Comparison of ENCODE assay signal across 10 cellular contexts in genomic region chr6:26173836-26174144, GRCh38.
DNase-seq lines count a peak whose midpoint lies in the region; ATAC-seq and TF ChIP-seq lines count a peak whose summit lies in the region.
"Had no signal": no experiment of that assay in that cellular context is flagged by ENCODE, and none has a peak within 500 bp of the region (broad histone marks: within the 10 kb centered on the region; RNA-seq: fewer than 3 reads in every experiment).

No MANE protein-coding gene starts in this region.

- H3K27me3 ChIP-seq in colonic mucosa (no peaks in the 10 kb centered on the region), spleen (replicated peaks in 1 of 7) (no peaks in the 10 kb centered on the region)
- H3K27me3 ChIP-seq: MG63 had no signal

- H3K9me2 ChIP-seq in OCI-LY7 (ENCODE audit: insufficient read depth, low read length), result no peaks in the 10 kb centered on the region

- CTCF ChIA-PET in OCI-LY7 (lab: Charles Lee; ENCODE audit: unreplicated experiment), result interaction anchor here (1.5 kb wide), 1 partner anchor 10 kb away, joined by 4 read pairs; a partner anchor contains a TSS

- BruUV-seq in OCI-LY7 (replicated peaks; lab: Mats Ljungman, UMichigan), result no TSS peak

- intact Hi-C loops in activated CD4-positive, alpha-beta T cell treated with anti-CD3 and anti-CD28 coated beads, Interleukin-2, amount 10 ng/mL, durations not matched to agents 24 days and 14 days (cut with micrococcal nuclease), result loop anchor here (5.0 kb wide), 1 partner anchor 139 kb away; no protein-coding TSS in a partner anchor
- intact Hi-C loops in OCI-LY7 (cut with micrococcal nuclease; ENCODE audit: unreplicated experiment), result no loop called here
- intact Hi-C loops in colonic mucosa (cut with DNase I), result no loop called here
- intact Hi-C loops in spleen (cut with DNase I; ENCODE audit: low total_unique reads), result no loop called here

- H3K9ac ChIP-seq in colonic mucosa (ENCODE audit: low read depth in 2 of 2, low read length in 2 of 2), result no peak overlapping the region
- H3K9ac ChIP-seq: parathyroid adenoma had no signal

- no peaks in the 10 kb centered on the region for H3K27me3 Mint-ChIP-seq in activated CD4-positive, alpha-beta T cell treated with anti-CD3 and anti-CD28 coated beads, Interleukin-2, amount 10 ng/mL, durations not matched to agents 24 days and 14 days

- 89 to 96% (median 91%) methylated on average over 4 of the region's 4 CpGs for WGBS in spleen, 5 donors

- no peak for ATAC-seq in HG02970 (IDR thresholded peaks at IDR 0.05; ENCODE audit: low FRiP score, unreplicated experiment)

- H3K27ac ChIP-seq in OCI-LY7 (ENCODE audit: low read depth, low read length, poor library complexity, severe bottlenecking) (peak overlapping the region; percentile 94), colonic mucosa (no peak overlapping the region), spleen (peak overlapping the region; percentile 86 to 100 (median 99))
- H3K27ac ChIP-seq: parathyroid adenoma had no signal

- POLR2A ChIA-PET in OCI-LY7 (lab: Charles Lee), result interaction anchor here (0.6 to 3.1 kb wide), 14 partner anchors 10 to 390 kb away, joined by 3 to 57 read pairs (median 15); a partner anchor contains a TSS

- H3K4me3 ChIP-seq in OCI-LY7 (ENCODE audit: low read depth, low read length, poor library complexity, severe bottlenecking) (peak overlapping the region; percentile 74), colonic mucosa (no peak overlapping the region), spleen (peak overlapping the region in 2 of 8 donors; percentile 54 to 73)

- H3K27ac Mint-ChIP-seq in activated CD4-positive, alpha-beta T cell treated with anti-CD3 and anti-CD28 coated beads, Interleukin-2, amount 10 ng/mL, durations not matched to agents 24 days and 14 days, result peak overlapping the region; percentile 84

- peak overlapping the region; percentile 93 for H3K4me2 ChIP-seq in OCI-LY7 (ENCODE audit: low read length)

- TF ChIP-seq CTCF in OCI-LY7 (conservative IDR thresholded peaks at IDR 0.05; ENCODE audit: low read length) (no peak), colonic mucosa (IDR thresholded peaks at IDR 0.05) (no peak), spleen (IDR thresholded peaks at IDR 0.05 in 8 of 11, conservative IDR thresholded peaks at IDR 0.05 in 3 of 11) (no peak)

- H3K36me3 Mint-ChIP-seq in activated CD4-positive, alpha-beta T cell treated with anti-CD3 and anti-CD28 coated beads, Interleukin-2, amount 10 ng/mL, durations not matched to agents 24 days and 14 days (ENCODE audit: low read depth), result peaks cover 2% of the 10 kb centered on the region

- H3K36me3 ChIP-seq in OCI-LY7 (ENCODE audit: insufficient read depth, low read length), result no peaks in the 10 kb centered on the region
- H3K36me3 ChIP-seq in colonic mucosa, result no peaks in the 10 kb centered on the region
- H3K36me3 ChIP-seq in spleen, result no peaks in the 10 kb centered on the region
- H3K36me3 ChIP-seq: MG63 had no signal

- H2AFZ ChIP-seq in OCI-LY7 (ENCODE audit: low read length), result no peak overlapping the region
- H2AFZ ChIP-seq: parathyroid adenoma had no signal

- peak overlapping the region; percentile 84 for H3K4me3 Mint-ChIP-seq in activated CD4-positive, alpha-beta T cell treated with anti-CD3 and anti-CD28 coated beads, Interleukin-2, amount 10 ng/mL, durations not matched to agents 24 days and 14 days

- no peaks in the 10 kb centered on the region for H4K20me1 ChIP-seq in OCI-LY7 (ENCODE audit: insufficient read depth, low read length)

- DNase-seq in activated CD4-positive, alpha-beta T cell treated with anti-CD3 and anti-CD28 coated beads, Interleukin-2, amount 10 ng/mL, durations not matched to agents 24 days and 14 days, result peak; percentile 60
- no peak for DNase-seq in activated CD4-positive, alpha-beta T cell treated with anti-CD3 and anti-CD28 coated beads, Interleukin-2, amount 50 U/mL, for 4 hours
- DNase-seq in OCI-LY7 (ENCODE audit: low spot score) (peak; percentile 38), colonic mucosa (peak; percentile 21), spleen (no peak), NCI-H774 (lab: John Stamatoyannopoulos, UW) (no peak)
- DNase-seq in stimulated activated CD8-positive, alpha-beta memory T cell treated with anti-CD3 and anti-CD28 coated beads, Interleukin-4, amount 100 ng/mL, for 48 hours, result no peak

- peaks cover 50% of the 10 kb centered on the region for H3K4me1 Mint-ChIP-seq in activated CD4-positive, alpha-beta T cell treated with anti-CD3 and anti-CD28 coated beads, Interleukin-2, amount 10 ng/mL, durations not matched to agents 24 days and 14 days

- H3K9me3 ChIP-seq in OCI-LY7 (ENCODE audit: low read length), result no peaks in the 10 kb centered on the region
- no peaks in the 10 kb centered on the region for H3K9me3 ChIP-seq in colonic mucosa
- no peaks in the 10 kb centered on the region for H3K9me3 ChIP-seq in spleen
- H3K9me3 ChIP-seq: MG63 had no signal

- H3K9me3 Mint-ChIP-seq in activated CD4-positive, alpha-beta T cell treated with anti-CD3 and anti-CD28 coated beads, Interleukin-2, amount 10 ng/mL, durations not matched to agents 24 days and 14 days, result no peaks in the 10 kb centered on the region

- no peak for TF ChIP-seq POLR2A in spleen (IDR thresholded peaks at IDR 0.05)

- peaks cover 53% of the 10 kb centered on the region; the same call in 1 of the 2 replicates for H3K79me2 ChIP-seq in OCI-LY7 (ENCODE audit: insufficient read depth, low read depth, low read length)
- H3K79me2 ChIP-seq: parathyroid adenoma had no signal

- H3K4me1 ChIP-seq in OCI-LY7 (ENCODE audit: insufficient read depth, low read length, poor library complexity, severe bottlenecking) (peaks cover 47% of the 10 kb centered on the region), colonic mucosa (peaks cover 7% of the 10 kb centered on the region), spleen (peaks cover 26 to 60% (median 40%) of the 10 kb centered on the region in 6 donors)
- H3K4me1 ChIP-seq: parathyroid adenoma had no signal

Comparison
In these comparisons a context has a peak if more than half of its experiments do, and no peak if none do; other contexts are left out.
1. DNase-seq: peak in activated CD4-positive, alpha-beta T cell treated with anti-CD3 and anti-CD28 coated beads, Interleukin-2, amount 10 ng/mL, durations not matched to agents 24 days and 14 days (single experiment), OCI-LY7 (single experiment) and colonic mucosa (single experiment); none in activated CD4-positive, alpha-beta T cell treated with anti-CD3 and anti-CD28 coated beads, Interleukin-2, amount 50 U/mL, for 4 hours (0 of 2), spleen (single experiment), NCI-H774 (single experiment) and stimulated activated CD8-positive, alpha-beta memory T cell treated with anti-CD3 and anti-CD28 coated beads, Interleukin-4, amount 100 ng/mL, for 48 hours (single experiment).